ENCODE assay signal across 18 cellular contexts in genomic region chr2:206561962-206562361, GRCh38.
DNase-seq lines count a peak whose midpoint lies in the region; ATAC-seq and TF ChIP-seq lines count a peak whose summit lies in the region.
"Had no signal": no experiment of that assay in that cellular context is flagged by ENCODE, and none has a peak within 500 bp of the region (broad histone marks: within the 10 kb centered on the region; RNA-seq: fewer than 3 reads in every experiment).

No MANE protein-coding gene starts in this region.

- no peaks in the 10 kb centered on the region for H3K27me3 ChIP-seq in stomach

- in situ Hi-C loops in GM13977 (cut with MboI; ENCODE audit: low pct_unique_long_range_greater_than_20kb, low sequenced_read_pairs, unreplicated experiment) = no loop called here

- intact Hi-C loops in stomach (cut with DNase I; ENCODE audit: low total_unique reads) = no loop called here

- TF ChIP-seq CTCF in GM13977 (IDR thresholded peaks at IDR 0.05; ENCODE audit: extremely low read depth, insufficient read depth, missing control alignments) = no peak
- no peak for TF ChIP-seq CTCF in fibroblast of villous mesenchyme (IDR thresholded peaks at IDR 0.05; ENCODE audit: insufficient read depth, low read depth, low read length)
- no peak for TF ChIP-seq CTCF in stomach (IDR thresholded peaks at IDR 0.05)

- no peaks in the 10 kb centered on the region for H3K36me3 ChIP-seq in stomach

- H3K9me3 ChIP-seq in stomach = no peaks in the 10 kb centered on the region

- DNase-seq in GM13977 (ENCODE audit: low spot score) (peak; percentile 11), HT1080 (ENCODE audit: low read depth) (peak; percentile 40), fibroblast of villous mesenchyme (ENCODE audit: low read depth) (peak; percentile 1), NCI-H2196 treated with DMSO at 0.1 percent for 48 hours (lab: John Stamatoyannopoulos, UW; ENCODE audit: unreplicated experiment) (no peak), stomach (no peak), HEK293T (ENCODE audit: extremely low spot score) (no peak)
- DNase-seq: COR-L47, DMS153, EL, KBM-7, NCI-H1048, NCI-H187, NCI-H774, T-helper 17 cell had no signal

- peak; percentile 61 for ATAC-seq in GM21576 (IDR thresholded peaks at IDR 0.05; ENCODE audit: unreplicated experiment)
- no peak for ATAC-seq in GM21529 (IDR thresholded peaks at IDR 0.05; ENCODE audit: unreplicated experiment)
- ATAC-seq: Panc1, Right ventricle myocardium inferior, T-helper 17 cell had no signal

- POLR2A ChIA-PET in HEK293T (lab: Yijun Ruan, JAX) = no interaction called here

- H3K4me3 ChIP-seq in fibroblast of villous mesenchyme (ENCODE audit: low read depth, low read length) (no peak overlapping the region), stomach (no peak overlapping the region)

- H3K4me1 ChIP-seq in stomach = no peaks in the 10 kb centered on the region

- WGBS in stomach, 5 donors = 89 to 97% (median 94%) methylated on average over 1 of the region's 1 CpG

- CTCF ChIA-PET in HEK293T (lab: Yijun Ruan, JAX) = interaction anchor here (0.6 kb wide), 2 partner anchors 60 to 117 kb away, joined by 3 to 6 read pairs; no protein-coding TSS in a partner anchor

- no peak for TF ChIP-seq POLR2A in stomach (IDR thresholded peaks at IDR 0.05)

- TF ChIP-seq EP300 in stomach (IDR thresholded peaks at IDR 0.05) = no peak

- no peak overlapping the region for H3K27ac ChIP-seq in stomach

TF ChIP-seq in HEK293T, 16 proteins besides CTCF, POLR2A, EP300 and RAD21:
- TF ChIP-seq ELF4 (IDR thresholded peaks at IDR 0.05) (no peak), ARNT (IDR thresholded peaks at IDR 0.05) (no peak), TARDBP (IDR thresholded peaks at IDR 0.05) (no peak), CTBP1 (IDR thresholded peaks at IDR 0.05; ENCODE audit: borderline replicate concordance) (no peak), BHLHE40 (IDR thresholded peaks at IDR 0.05; ENCODE audit: borderline replicate concordance) (no peak), ZNF384 (IDR thresholded peaks at IDR 0.05) (no peak), HDGF (IDR thresholded peaks at IDR 0.05; ENCODE audit: borderline replicate concordance) (no peak), L3MBTL2 (conservative IDR thresholded peaks at IDR 0.05) (no peak)
- TF ChIP-seq, protein P1, sequence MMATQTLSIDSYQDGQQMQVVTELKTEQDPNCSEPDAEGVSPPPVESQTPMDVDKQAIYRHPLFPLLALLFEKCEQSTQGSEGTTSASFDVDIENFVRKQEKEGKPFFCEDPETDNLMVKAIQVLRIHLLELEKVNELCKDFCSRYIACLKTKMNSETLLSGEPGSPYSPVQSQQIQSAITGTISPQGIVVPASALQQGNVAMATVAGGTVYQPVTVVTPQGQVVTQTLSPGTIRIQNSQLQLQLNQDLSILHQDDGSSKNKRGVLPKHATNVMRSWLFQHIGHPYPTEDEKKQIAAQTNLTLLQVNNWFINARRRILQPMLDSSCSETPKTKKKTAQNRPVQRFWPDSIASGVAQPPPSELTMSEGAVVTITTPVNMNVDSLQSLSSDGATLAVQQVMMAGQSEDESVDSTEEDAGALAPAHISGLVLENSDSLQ (IDR thresholded peaks at IDR 0.05) = no peak

Comparison
In these comparisons a context has a peak if more than half of its experiments do, and no peak if none do; other contexts are left out.
1. DNase-seq: peak in GM13977 (single experiment), HT1080 (single experiment) and fibroblast of villous mesenchyme (single experiment); none in NCI-H2196 treated with DMSO at 0.1 percent for 48 hours (single experiment), stomach (single experiment) and HEK293T (single experiment).